Comparison of ENCODE assay signal across 10 cellular contexts in the genomic region with DNA sequence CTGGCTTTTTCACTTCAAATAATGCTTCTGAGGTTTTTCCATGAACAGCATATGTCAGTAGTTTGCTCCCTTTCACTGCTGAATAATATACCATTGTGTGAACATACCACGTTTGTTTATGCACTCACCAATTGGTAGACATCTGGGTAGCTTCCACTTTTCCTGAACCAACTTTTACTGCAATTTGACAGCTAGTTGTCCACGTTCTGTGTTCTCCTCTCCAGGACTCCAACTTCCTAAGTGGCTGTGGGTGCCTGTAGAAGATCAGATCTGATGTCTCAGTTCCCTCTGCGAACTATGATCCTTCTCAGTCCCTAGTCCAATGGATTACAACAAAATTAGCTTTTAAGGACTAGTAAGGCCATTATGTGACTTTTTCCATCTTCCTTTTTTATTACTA.
"Had no signal": no experiment of that assay in that cellular context is flagged by ENCODE, and none has a peak within 500 bp of the region (broad histone marks: within the 10 kb centered on the region; RNA-seq: fewer than 3 reads in every experiment).

No MANE protein-coding gene starts in this region.

- H3K4me3 Mint-ChIP-seq: GM23338, H9, HFFc6 had no signal

- H3K27ac Mint-ChIP-seq: GM23338, H9, HFFc6 had no signal

- H3K9me3 ChIP-seq: HAP-1 had no signal

- H3K4me2 ChIP-seq: GM23338 had no signal

- H3K4me1 ChIP-seq: HAP-1 had no signal

- H3K4me3 ChIP-seq: GM23248, GM23338, HAP-1 had no signal

- H3K27ac ChIP-seq: GM23248 had no signal

- H2AFZ ChIP-seq: GM23248, GM23338 had no signal

- H3K36me3 ChIP-seq: HAP-1 had no signal

- FAIRE-seq: H54 had no signal

- DNase-seq: GM23248, GOT3, H7, H9, HCEC 1CT, HFFc6 had no signal

- H3K4me1 Mint-ChIP-seq: GM23338 had no signal

- ATAC-seq: GM23338, HCT116 had no signal

- H3K9ac ChIP-seq: GM23248 had no signal

- H3K9me3 Mint-ChIP-seq: GM23338 had no signal
